In the genomic region with DNA sequence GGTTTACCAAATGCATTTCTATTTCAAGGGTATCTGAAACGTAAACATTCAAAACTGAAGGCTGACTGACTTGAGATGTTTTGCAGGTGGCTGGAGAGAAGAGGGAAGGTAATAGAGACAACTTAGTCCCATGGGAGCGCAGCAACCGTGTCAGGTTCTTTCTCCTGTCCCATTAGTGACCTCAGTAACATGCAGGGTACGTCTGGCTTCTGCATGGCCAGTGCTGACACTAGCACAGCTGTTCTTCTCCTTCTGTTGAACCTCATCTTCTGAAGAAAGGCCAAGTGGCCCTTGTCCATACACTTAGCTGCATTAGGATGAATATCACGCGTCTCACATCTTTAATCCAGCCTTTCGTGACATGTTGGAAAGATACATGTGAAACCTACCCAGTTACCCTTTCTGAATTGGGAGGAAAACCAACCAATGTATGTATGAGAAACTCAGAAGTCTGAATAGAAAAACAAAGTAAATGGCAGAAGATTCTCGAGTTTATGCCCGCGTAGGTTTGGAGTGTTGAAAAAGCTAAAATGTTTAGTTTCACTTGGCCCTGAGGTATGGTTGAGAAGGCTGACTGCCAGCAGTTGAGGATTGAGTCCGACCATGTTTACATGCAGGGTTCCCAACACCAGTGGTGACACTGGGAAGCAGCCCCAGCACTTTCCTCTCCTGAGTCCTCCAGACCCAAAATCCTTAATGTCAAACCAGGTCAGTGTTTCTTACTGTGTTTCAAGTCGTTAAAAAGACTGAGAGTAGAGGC, we compare ENCODE assay signal across 22 cellular contexts. TPM values are rescaled to one million over a fixed set of nuclear protein-coding genes. Genes with fewer than 3 reads are reported as not detected.
DNase-seq lines count a peak whose midpoint lies in the region; ATAC-seq and TF ChIP-seq lines count a peak whose summit lies in the region.
"Had no signal": no experiment of that assay in that cellular context is flagged by ENCODE, and none has a peak within 500 bp of the region (broad histone marks: within the 10 kb centered on the region; RNA-seq: fewer than 3 reads in every experiment).

No MANE protein-coding gene starts in this region.

- H3K9ac ChIP-seq in Karpas-422 (ENCODE audit: low read length) = peak overlapping the region; percentile 33
- H3K9ac ChIP-seq: parathyroid adenoma had no signal

- peaks cover 41% of the 10 kb centered on the region; the same call in 1 of the 2 replicates for H3K36me3 ChIP-seq in Karpas-422 (ENCODE audit: insufficient read depth, low read length)

- no peaks in the 10 kb centered on the region for H3K27me3 Mint-ChIP-seq in memory B cell
- H3K27me3 Mint-ChIP-seq: type B pancreatic cell had no signal

- no peaks in the 10 kb centered on the region for H3K27me3 ChIP-seq in Karpas-422 (ENCODE audit: low read length)
- H3K27me3 ChIP-seq: adrenal gland had no signal

- no peak for TF ChIP-seq CTCF in coronary artery (IDR thresholded peaks at IDR 0.05)

- peak overlapping the region; percentile 91 for H3K27ac Mint-ChIP-seq in memory B cell
- H3K27ac Mint-ChIP-seq: activated T-cell treated with anti-CD3 and anti-CD28 coated beads, Interleukin-2, amount 50 U/mL, for 72 hours; stimulated activated effector memory CD8-positive, alpha-beta T cell treated with anti-CD3 and anti-CD28 coated beads, Interleukin-12 subunit alpha, Interleukin-12 subunit beta, amount 100 ng/mL, for 72 hours; type B pancreatic cell had no signal

- no peaks in the 10 kb centered on the region for H3K9me3 ChIP-seq in Karpas-422 (ENCODE audit: low read length)
- H3K9me3 ChIP-seq: adrenal gland had no signal

- peaks cover 13% of the 10 kb centered on the region for H3K79me2 ChIP-seq in Karpas-422 (ENCODE audit: low read length)
- H3K79me2 ChIP-seq: parathyroid adenoma had no signal

- DNase-seq in Karpas-422 (peak; percentile 89), memory B cell (ENCODE audit: low spot score in 2 of 2) (no peak), coronary artery (ENCODE audit: low spot score) (no peak), NK-92 (lab: John Stamatoyannopoulos, UW; ENCODE audit: unreplicated experiment) (no peak), NCI-H524 treated with DMSO at 0.1 percent for 48 hours (lab: John Stamatoyannopoulos, UW) (no peak)
- DNase-seq: activated CD4-positive, alpha-beta T cell treated with anti-CD3 and anti-CD28 coated beads for 48 hours; activated T-cell treated with anti-CD3 and anti-CD28 coated beads, Interleukin-2, amount 50 U/mL, for 72 hours; adrenal gland; C1 segment of cervical spinal cord; central memory CD4-positive, alpha-beta T cell; DND-41; left cardiac atrium; MM.1S; NCI-H2171; small intestine; T1000 had no signal

- peak overlapping the region; percentile 66 for H3K4me2 ChIP-seq in Karpas-422 (ENCODE audit: low read depth, low read length, poor library complexity, severe bottlenecking)

- ATAC-seq in GM18511 (IDR thresholded peaks at IDR 0.05; ENCODE audit: unreplicated experiment) (peak; percentile 77), GM21447 (IDR thresholded peaks at IDR 0.05; ENCODE audit: unreplicated experiment) (peak; percentile 61), memory B cell (ENCODE audit: low read depth) (peak; percentile 84), GM21576 (IDR thresholded peaks at IDR 0.05; ENCODE audit: unreplicated experiment) (no peak)
- ATAC-seq: activated T-cell treated with anti-CD3 and anti-CD28 coated beads, Interleukin-2, amount 50 U/mL, for 72 hours; left cardiac atrium; stimulated activated effector memory CD8-positive, alpha-beta T cell treated with anti-CD3 and anti-CD28 coated beads, Interleukin-12 subunit alpha, Interleukin-12 subunit beta, amount 100 ng/mL, for 72 hours had no signal

- no peaks in the 10 kb centered on the region for H4K20me1 ChIP-seq in Karpas-422 (ENCODE audit: insufficient read depth, low read depth, low read length)

- H3K27ac ChIP-seq in Karpas-422 (ENCODE audit: low read length) (peak overlapping the region; percentile 91), coronary artery (no peak overlapping the region)
- H3K27ac ChIP-seq: adrenal gland, parathyroid adenoma had no signal

- peak overlapping the region; percentile 66 for H3K4me3 Mint-ChIP-seq in memory B cell
- H3K4me3 Mint-ChIP-seq: activated T-cell treated with anti-CD3 and anti-CD28 coated beads, Interleukin-2, amount 50 U/mL, for 72 hours; stimulated activated effector memory CD8-positive, alpha-beta T cell treated with anti-CD3 and anti-CD28 coated beads, Interleukin-12 subunit alpha, Interleukin-12 subunit beta, amount 100 ng/mL, for 72 hours; type B pancreatic cell had no signal

- H3K36me3 Mint-ChIP-seq in memory B cell = peaks cover 26% of the 10 kb centered on the region

- H3K4me3 ChIP-seq in Karpas-422 (ENCODE audit: low read length) = peak overlapping the region; percentile 48
- H3K4me3 ChIP-seq in coronary artery = no peak overlapping the region
- H3K4me3 ChIP-seq: adrenal gland had no signal

- peaks cover 27% of the 10 kb centered on the region for H3K4me1 Mint-ChIP-seq in memory B cell
- H3K4me1 Mint-ChIP-seq: stimulated activated effector memory CD8-positive, alpha-beta T cell treated with anti-CD3 and anti-CD28 coated beads, Interleukin-12 subunit alpha, Interleukin-12 subunit beta, amount 100 ng/mL, for 72 hours had no signal

- no peaks in the 10 kb centered on the region for H3K9me2 ChIP-seq in Karpas-422 (replicated peaks; ENCODE audit: insufficient read depth, low read length)

- H3K9me3 Mint-ChIP-seq in memory B cell = no peaks in the 10 kb centered on the region
- H3K9me3 Mint-ChIP-seq: activated T-cell treated with anti-CD3 and anti-CD28 coated beads, Interleukin-2, amount 50 U/mL, for 72 hours; stimulated activated effector memory CD8-positive, alpha-beta T cell treated with anti-CD3 and anti-CD28 coated beads, Interleukin-12 subunit alpha, Interleukin-12 subunit beta, amount 100 ng/mL, for 72 hours; type B pancreatic cell had no signal

- peaks cover 43% of the 10 kb centered on the region for H3K4me1 ChIP-seq in Karpas-422 (ENCODE audit: low read length)
- H3K4me1 ChIP-seq: adrenal gland, parathyroid adenoma had no signal

- no peak overlapping the region for H2AFZ ChIP-seq in Karpas-422 (ENCODE audit: low read length)
- H2AFZ ChIP-seq: parathyroid adenoma had no signal

RNA-seq across cellular contexts. Expression of a gene that starts 10.3 kb away (rescaled TPM):
- total RNA-seq in Karpas-422 (2014; rRNA removed; shearing (Covaris generic); ENCODE audit: low replicate concordance) = 73.0 and 81.8 TPM in 2 replicates

RNA-seq across cellular contexts. Expression of a gene that starts 36.6 kb away (rescaled TPM):
- total RNA-seq in Karpas-422 (2014; rRNA removed; shearing (Covaris generic); ENCODE audit: low replicate concordance) = 0.37 and 1.1 TPM in 2 replicates
